ENCODE assay signal across 13 cellular contexts in the genomic region with DNA sequence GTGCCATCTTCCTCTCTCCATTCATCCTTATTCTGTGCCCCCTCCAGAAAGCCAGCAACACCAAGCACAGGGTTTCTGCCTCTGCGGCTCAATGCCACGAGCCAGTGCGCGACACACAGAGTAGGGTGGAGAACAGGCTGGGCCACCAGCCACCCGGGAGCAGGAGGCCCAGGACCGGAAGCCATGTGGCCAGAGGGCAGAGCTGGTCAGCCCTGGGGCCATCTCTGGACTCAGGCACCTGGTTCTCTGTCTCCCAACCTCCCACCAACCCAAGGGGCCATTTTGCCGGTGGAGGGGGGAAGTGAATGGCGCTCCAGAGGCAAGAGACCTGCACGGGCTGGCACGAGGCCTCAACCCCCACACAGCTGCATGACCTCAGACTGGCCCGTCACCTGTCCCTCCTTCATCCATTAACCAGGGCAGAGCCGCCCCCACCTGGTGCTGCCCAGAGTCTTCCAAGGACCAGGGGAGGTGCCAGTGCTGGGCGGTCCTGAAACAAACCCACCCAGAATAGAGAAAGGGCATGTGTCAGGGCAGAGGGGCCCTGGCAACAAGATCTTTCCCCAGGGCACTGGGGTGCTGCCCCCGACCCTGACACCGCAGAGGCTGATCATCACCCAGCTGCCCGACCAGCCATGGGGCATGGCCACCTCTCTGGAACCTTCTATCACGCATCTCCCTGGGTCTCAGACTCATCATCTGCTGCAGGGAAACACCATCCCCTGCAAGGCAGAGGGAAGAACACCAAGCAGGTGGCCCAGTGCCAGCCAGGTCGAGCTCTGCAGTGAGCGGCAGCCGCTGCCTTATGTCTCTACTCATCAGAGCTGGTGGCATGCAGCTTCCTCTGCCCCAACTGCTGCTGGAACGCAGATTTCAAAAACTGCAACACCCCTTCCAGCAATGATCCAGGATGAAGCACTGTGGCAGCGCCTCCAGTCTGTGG. TPM values are rescaled to one million over a fixed set of nuclear protein-coding genes. Genes with fewer than 3 reads are reported as not detected.
DNase-seq lines count a peak whose midpoint lies in the region; ATAC-seq and TF ChIP-seq lines count a peak whose summit lies in the region.
"Had no signal": no experiment of that assay in that cellular context is flagged by ENCODE, and none has a peak within 500 bp of the region (broad histone marks: within the 10 kb centered on the region; RNA-seq: fewer than 3 reads in every experiment).

No MANE protein-coding gene starts in this region.

- H3K4me3 Mint-ChIP-seq in nephron progenitor cell = no peak overlapping the region
- H3K4me3 Mint-ChIP-seq: CD4-positive, alpha-beta T cell had no signal

- H3K27ac ChIP-seq in DOHH2 (ENCODE audit: low read depth, low read length) (peak overlapping the region; percentile 57), cingulate gyrus (ENCODE audit: low read depth, low read length) (peak overlapping the region; percentile 32)

- peaks cover 99% of the 10 kb centered on the region for H3K79me2 ChIP-seq in DOHH2 (ENCODE audit: control insufficient read depth, low read length)

- no peaks in the 10 kb centered on the region for H3K27me3 Mint-ChIP-seq in nephron progenitor cell (ENCODE audit: low read depth, poor library complexity)
- H3K27me3 Mint-ChIP-seq: CD4-positive, alpha-beta T cell; progenitor cell of endocrine pancreas had no signal

- no peaks in the 10 kb centered on the region for H3K9me3 Mint-ChIP-seq in nephron progenitor cell
- H3K9me3 Mint-ChIP-seq: activated T-helper 2 cell treated with anti-CD3 and anti-CD28 coated beads, Interferon-gamma antibody, Interleukin-2, Interleukin-4, amounts not matched to agents 10 μg/mL and 5 μg/mL and 100 μg/mL, durations not matched to agents 14 hours and 24 hours and 36 hours; CD4-positive, alpha-beta T cell had no signal

- no peaks in the 10 kb centered on the region for H3K9me2 ChIP-seq in DOHH2 (replicated peaks; ENCODE audit: control insufficient read depth, low read length)

- peak overlapping the region; percentile 84 for H3K27ac Mint-ChIP-seq in nephron progenitor cell
- H3K27ac Mint-ChIP-seq: activated T-helper 2 cell treated with anti-CD3 and anti-CD28 coated beads, Interferon-gamma antibody, Interleukin-2, Interleukin-4, amounts not matched to agents 10 μg/mL and 5 μg/mL and 100 μg/mL, durations not matched to agents 14 hours and 24 hours and 36 hours; CD4-positive, alpha-beta T cell; progenitor cell of endocrine pancreas had no signal

- 0 out of 2 replicates have a peak, but pooled peaks cover 3% of the 10 kb centered on the region for H3F3A ChIP-seq in DOHH2 (ENCODE audit: control insufficient read depth, insufficient read depth)

- peaks cover 49% of the 10 kb centered on the region for H3K4me1 ChIP-seq in DOHH2 (ENCODE audit: control insufficient read depth, low read length)

- no peaks in the 10 kb centered on the region for H3K36me3 ChIP-seq in DOHH2 (ENCODE audit: control insufficient read depth, low read length)

- peaks cover 35% of the 10 kb centered on the region for H4K20me1 ChIP-seq in DOHH2 (ENCODE audit: control insufficient read depth, insufficient read depth, low read depth, low read length)

- TF ChIP-seq CTCF in DOHH2 (IDR thresholded peaks at IDR 0.05; ENCODE audit: low read depth, low read length, poor library complexity, severe bottlenecking) (no peak), nephron progenitor cell (IDR thresholded peaks at IDR 0.05) (no peak)

- H3K4me3 ChIP-seq in DOHH2 (ENCODE audit: low read length) = peak overlapping the region; percentile 68

- H3K27me3 ChIP-seq in DOHH2 (ENCODE audit: control insufficient read depth, low read length) = no peaks in the 10 kb centered on the region

- H3K9me3 ChIP-seq in DOHH2 (ENCODE audit: control insufficient read depth, insufficient read depth, low read length) = no peaks in the 10 kb centered on the region

- ATAC-seq in HG02852 (IDR thresholded peaks at IDR 0.05; ENCODE audit: unreplicated experiment) (no peak), GM21528 (IDR thresholded peaks at IDR 0.05; ENCODE audit: low FRiP score, unreplicated experiment) (no peak)

- no peaks in the 10 kb centered on the region for H3K36me3 Mint-ChIP-seq in nephron progenitor cell (ENCODE audit: low read depth)

- peak; percentile 28 for DNase-seq in HT-29 (ENCODE audit: low spot score)
- DNase-seq in nephron progenitor cell = no peak
- no peak for DNase-seq in foreskin melanocyte
- no peak for DNase-seq in HuH-7.5 (ENCODE audit: low spot score)
- DNase-seq: activated CD4-positive, CD25-positive, alpha-beta regulatory T cell; CD4-positive, alpha-beta T cell; effector memory CD4-positive, alpha-beta T cell had no signal

- H3K4me2 ChIP-seq in DOHH2 (ENCODE audit: low read length) = peak overlapping the region; percentile 95

- H3K4me1 Mint-ChIP-seq in nephron progenitor cell = peaks cover 71% of the 10 kb centered on the region

RNA-seq across cellular contexts. Expression of a gene that starts 11.9 kb away (rescaled TPM):
- 19.6 and 20.3 TPM in 2 replicates for total RNA-seq in HT-29 (2014; rRNA removed; shearing (Covaris generic))

RNA-seq across cellular contexts. Expression of a gene that starts 45.1 kb away (rescaled TPM):
- total RNA-seq in HT-29 (2014; rRNA removed; shearing (Covaris generic)) = 14.2 and 21.0 TPM in 2 replicates
